20 cellular contexts compared by ENCODE assay signal in genomic region chr12:3085341-3086125, GRCh38. TPM values are rescaled to one million over a fixed set of nuclear protein-coding genes. Genes with fewer than 3 reads are reported as not detected.
DNase-seq lines count a peak whose midpoint lies in the region; ATAC-seq, FAIRE-seq and TF ChIP-seq lines count a peak whose summit lies in the region.
"Had no signal": no experiment of that assay in that cellular context is flagged by ENCODE, and none has a peak within 500 bp of the region (broad histone marks: within the 10 kb centered on the region; RNA-seq: fewer than 3 reads in every experiment).

No MANE protein-coding gene starts in this region.

- H4K8ac ChIP-seq in neuronal stem cell (ENCODE audit: low read depth, low read length): no peak overlapping the region

- FAIRE-seq in K562 (lab: Jason Lieb, UNC) (no peak), kidney (lab: Jason Lieb, UNC) (no peak)
- FAIRE-seq: GM18507, urothelium cell line had no signal

- intact Hi-C loops in A673 (cut with micrococcal nuclease; ENCODE audit: unreplicated experiment) (no loop called here), K562 (cut with micrococcal nuclease) (no loop called here), kidney (cut with DNase I) (no loop called here)

- no peak for TF ChIP-seq EP300 in K562 (IDR thresholded peaks at IDR 0.05; ENCODE audit: low read length)

- H3K4me2 ChIP-seq in K562 (ENCODE audit: insufficient read depth, low read length) (no peak overlapping the region), neuronal stem cell (ENCODE audit: insufficient read depth, low read length, poor library complexity, severe bottlenecking) (no peak overlapping the region)
- H3K4me2 ChIP-seq: KMS-11 had no signal

- H3K18ac ChIP-seq in neuronal stem cell (ENCODE audit: low read length): peak overlapping the region; percentile 39

- no peak overlapping the region for H2BK5ac ChIP-seq in neuronal stem cell (ENCODE audit: low read length)

- no peak overlapping the region for H3K14ac ChIP-seq in neuronal stem cell (ENCODE audit: low read length)

- H3K9ac ChIP-seq in K562 (ENCODE audit: insufficient read depth in 1 of 2, low read depth in 2 of 2, low read length in 2 of 2) (no peak overlapping the region), kidney (ENCODE audit: low read length in 2 of 2) (peak overlapping the region in 1 of 2 donors; percentile 73), neuronal stem cell (ENCODE audit: low read depth, low read length, poor library complexity) (no peak overlapping the region)
- H3K9ac ChIP-seq: KMS-11 had no signal

- TF ChIP-seq POLR2A in K562 (conservative IDR thresholded peaks at IDR 0.05): no peak

- DNase-seq in A673 (ENCODE audit: low spot score): no peak
- DNase-seq in K562 (ENCODE audit: extremely low read depth in 1 of 4, low spot score in 3 of 4): peak in 1 of 4 experiments; percentile 3
- DNase-seq in kidney: no peak
- DNase-seq in neuronal stem cell (ENCODE audit: low spot score): no peak
- DNase-seq in NCI-H345 treated with DMSO at 0.1 percent for 48 hours (lab: John Stamatoyannopoulos, UW; ENCODE audit: unreplicated experiment): no peak
- DNase-seq: activated CD4-positive, alpha-beta T cell treated with anti-CD3 and anti-CD28 coated beads, Interleukin-2, amount 50 U/mL, for 4 hours; activated T-cell treated with anti-CD3 and anti-CD28 coated beads, Interleukin-2, amount 50 U/mL, for 1 hour; CD4-positive, alpha-beta memory T cell; DMS79 treated with DMSO at 0.1 percent for 48 hours; effector CD4-positive, alpha-beta T cell; NCI-H1092 treated with DMSO at 0.1 percent for 48 hours; NCI-H2107; RPMI8226 had no signal

- no peaks in the 10 kb centered on the region for H3K9me1 ChIP-seq in K562 (ENCODE audit: control insufficient read depth, insufficient read depth, low read length)

- no TSS peak for BruUV-seq in A673 (replicated peaks; lab: Mats Ljungman, UMichigan)
- BruUV-seq in K562 (replicated peaks; lab: Mats Ljungman, UMichigan): no TSS peak

- no peak overlapping the region for H2BK120ac ChIP-seq in neuronal stem cell (ENCODE audit: low read depth, low read length)

- H3K79me2 ChIP-seq in K562 (ENCODE audit: control insufficient read depth, insufficient read depth, low read length): no peaks in the 10 kb centered on the region

- H4K91ac ChIP-seq in neuronal stem cell (ENCODE audit: low read depth, low read length, poor library complexity): no peak overlapping the region

- no peak overlapping the region for H2BK12ac ChIP-seq in neuronal stem cell (ENCODE audit: low read length)

- H2AK5ac ChIP-seq in neuronal stem cell (ENCODE audit: low read depth, low read length): peak overlapping the region; percentile 40

- H3K23ac ChIP-seq in neuronal stem cell (ENCODE audit: low read depth, low read length, poor library complexity): no peak overlapping the region

- CTCF ChIA-PET in A673 (lab: Charles Lee) (no interaction called here), K562 (lab: Yijun Ruan, JAX; ENCODE audit: low intra/inter-chr PET ratio) (no interaction called here)

- H3K27me3 ChIP-seq in A673 (replicated peaks; ENCODE audit: insufficient read depth, low read depth, low read length, poor library complexity): no peaks in the 10 kb centered on the region
- peaks cover 5 to 30% of the 10 kb centered on the region in 2 experiments; a peak in 3 of 5 replicates for H3K27me3 ChIP-seq in K562 (ENCODE audit: control insufficient read depth in 2 of 2, insufficient read depth in 2 of 2, low read length in 2 of 2)
- H3K27me3 ChIP-seq in neuronal stem cell (ENCODE audit: control insufficient read depth in 3 of 3, insufficient read depth in 3 of 3, low read depth in 1 of 3, low read length in 3 of 3): no peaks in the 10 kb centered on the region

- no peak overlapping the region for H3K4me3 ChIP-seq in A673 (ENCODE audit: low read depth, low read length, poor library complexity, severe bottlenecking)
- H3K4me3 ChIP-seq in K562: no peak overlapping the region
- H3K4me3 ChIP-seq in kidney (ENCODE audit: low read length in 2 of 2): peak overlapping the region; percentile 8 to 30
- no peak overlapping the region for H3K4me3 ChIP-seq in neuronal stem cell (ENCODE audit: low read length in 2 of 2)

- peak overlapping the region; percentile 40 for H3K27ac ChIP-seq in A673 (ENCODE audit: low read depth, low read length, poor library complexity, severe bottlenecking)
- no peak overlapping the region for H3K27ac ChIP-seq in K562 (ENCODE audit: extremely low read depth, low read depth, low read length)
- peak overlapping the region; percentile 80 to 85 for H3K27ac ChIP-seq in kidney (ENCODE audit: low read depth in 2 of 2, low read length in 2 of 2)
- no peak overlapping the region for H3K27ac ChIP-seq in neuronal stem cell (replicated peaks; ENCODE audit: low read length)
- H3K27ac ChIP-seq: KMS-11 had no signal

- no peak for ATAC-seq in K562
- ATAC-seq in GM21390 (IDR thresholded peaks at IDR 0.05; ENCODE audit: unreplicated experiment): no peak
- no peak for ATAC-seq in HG03159 (IDR thresholded peaks at IDR 0.05; ENCODE audit: unreplicated experiment)
- ATAC-seq in HG03342 (IDR thresholded peaks at IDR 0.05; ENCODE audit: unreplicated experiment): no peak
- ATAC-seq: stimulated activated memory B cell treated with anti-CD40 and anti-IgM and Interleukin-4, amounts not matched to agents 10 μg/mL and 1 μg/mL and 100 μg/mL, for 72 hours had no signal

- H3K4me1 ChIP-seq in A673 (ENCODE audit: insufficient read depth, low read length, poor library complexity, severe bottlenecking) (peaks cover 15% of the 10 kb centered on the region), K562 (replicated peaks in 1 of 2; ENCODE audit: control insufficient read depth in 2 of 2, insufficient read depth in 2 of 2, low read length in 2 of 2) (peaks cover 0 to 2% of the 10 kb centered on the region in 2 experiments; a peak in 2 of 5 replicates), kidney (ENCODE audit: control insufficient read depth in 1 of 2, insufficient read depth in 1 of 2, low read depth in 1 of 2, low read length in 2 of 2) (peaks cover 60 to 67% of the 10 kb centered on the region in 2 donors), neuronal stem cell (ENCODE audit: control insufficient read depth in 2 of 2, insufficient read depth in 1 of 2, low read depth in 1 of 2, low read length in 2 of 2) (peaks cover under 1 to 19% of the 10 kb centered on the region in 2 donors)

- POLR2A ChIA-PET in A673 (lab: Charles Lee; ENCODE audit: low non-redundant PET): no interaction called here
- POLR2A ChIA-PET in K562 (lab: Yijun Ruan, JAX): interaction anchor here (0.8 kb wide), 1 partner anchor 12 kb away, joined by 3 read pairs; no protein-coding TSS in a partner anchor

- no peaks in the 10 kb centered on the region for H3K9me3 ChIP-seq in A673 (ENCODE audit: low read depth, low read length, poor library complexity, severe bottlenecking)
- H3K9me3 ChIP-seq in K562 (replicated peaks; ENCODE audit: control insufficient read depth, insufficient read depth, low read depth, low read length): no peaks in the 10 kb centered on the region
- no peaks in the 10 kb centered on the region for H3K9me3 ChIP-seq in kidney (ENCODE audit: control insufficient read depth in 1 of 2, low read length in 2 of 2)
- no peaks in the 10 kb centered on the region for H3K9me3 ChIP-seq in neuronal stem cell (replicated peaks in 1 of 2; ENCODE audit: control insufficient read depth in 2 of 2, insufficient read depth in 1 of 2, low read depth in 1 of 2, low read length in 2 of 2)

- no peak for TF ChIP-seq RAD21 in K562 (CRISPR knock-in tag; conservative IDR thresholded peaks at IDR 0.05 in 1 of 2, IDR thresholded peaks at IDR 0.05 in 1 of 2)

- TF ChIP-seq CTCF in A673 (conservative IDR thresholded peaks at IDR 0.05; ENCODE audit: low read depth, low read length): no peak
- TF ChIP-seq CTCF in K562 (IDR thresholded peaks at IDR 0.05 in 2 of 3, conservative IDR thresholded peaks at IDR 0.05 in 1 of 3; ENCODE audit: insufficient read depth in 2 of 3, low read depth in 1 of 3, low read length in 3 of 3): no peak
- TF ChIP-seq CTCF in kidney (IDR thresholded peaks at IDR 0.05; ENCODE audit: borderline replicate concordance, extremely low read depth, insufficient read depth): no peak

- H3K79me1 ChIP-seq in neuronal stem cell (ENCODE audit: low read depth, low read length): no peaks in the 10 kb centered on the region

- in situ Hi-C loops in K562 (cut with MboI): no loop called here

- H3K36me3 ChIP-seq in A673 (ENCODE audit: insufficient read depth, low read length, poor library complexity, severe bottlenecking) (no peaks in the 10 kb centered on the region), K562 (ENCODE audit: control insufficient read depth, insufficient read depth, low read length) (no peaks in the 10 kb centered on the region), kidney (ENCODE audit: control insufficient read depth in 1 of 2, insufficient read depth in 2 of 2, low read length in 2 of 2) (peaks cover 0 to 4% of the 10 kb centered on the region in 2 donors), neuronal stem cell (replicated peaks in 1 of 2; ENCODE audit: control insufficient read depth in 2 of 2, insufficient read depth in 2 of 2, low read length in 2 of 2) (peaks cover 2 to 4% of the 10 kb centered on the region in 2 donors)

- WGBS in K562 (ENCODE audit: insufficient coverage, low coverage, missing lambda C conversion rate): 5% methylated on average over 14 of the region's 18 CpGs
- no CpG with 5 or more reads among the region's 18 CpGs for WGBS in neuronal stem cell (ENCODE audit: extremely low coverage in 2 of 2, insufficient read length in 2 of 2, insufficient replicate concordance in 1 of 2), 2 donors

- no peak overlapping the region for H2BK15ac ChIP-seq in neuronal stem cell (ENCODE audit: low read length)

- H4K20me1 ChIP-seq in K562 (replicated peaks; ENCODE audit: control insufficient read depth, insufficient read depth, low read length): no peaks in the 10 kb centered on the region

- H2AFZ ChIP-seq in K562 (ENCODE audit: low read depth, low read length) (no peak overlapping the region), neuronal stem cell (ENCODE audit: low read length) (no peak overlapping the region)

- H3K4ac ChIP-seq in neuronal stem cell (ENCODE audit: low read length): no peak overlapping the region

RNA-seq across cellular contexts. Expression of gene TSPAN9, which starts 8.4 kb away (rescaled TPM):
- 35.5 and 41.9 TPM in 2 replicates for total RNA-seq in A673 (2021)
- 6.5 and 12.5 TPM in 2 replicates for total RNA-seq in K562 (2011; cell fraction: chromatin; rRNA removed; ENCODE audit: low replicate concordance)
- 3.6 and 4.2 TPM in 2 replicates for total RNA-seq in K562 (2011; cell fraction: nucleolus; rRNA removed)
- 8.4 and 8.6 TPM in 2 replicates for total RNA-seq in K562 (2011; cell fraction: nucleoplasm; rRNA removed)
- total RNA-seq in K562 (2014; rRNA removed): 0.23 and 0.65 TPM in 2 replicates
- 0.19 and 0.55 TPM in 2 replicates for total RNA-seq in K562 (2014; rRNA removed; fragmentation: Illumina TruSeq; extraction: Trizol)
- total RNA-seq in K562 (2015; rRNA removed; fragmentation: Illumina TruSeq; extraction: Trizol): 0.26 and 0.33 TPM in 2 replicates
- 0.60 and 0.94 TPM in 2 replicates for total RNA-seq in K562 (2021)
- polyA plus RNA-seq in K562 (2011; rRNA removed): 1.4 and 2.1 TPM in 2 replicates
- polyA plus RNA-seq in K562 (2011; cell fraction: cytosol; rRNA removed): 1.2 and 1.7 TPM in 2 replicates
- polyA plus RNA-seq in K562 (2011; cell fraction: nucleus; rRNA removed): 2.7 and 3.5 TPM in 2 replicates
- polyA plus RNA-seq in K562 (2012): 0.90 and 2.6 TPM in 2 replicates
- 0.47 and 0.76 TPM in 2 replicates for polyA plus RNA-seq in K562 (2014; fragmentation: Illumina TruSeq; extraction: Trizol)
- polyA plus RNA-seq in K562 (2014; fragmentation: Nextera tagmentation; extraction: Ambion mirVana): not detected
- 0.58 and 0.60 TPM in 2 replicates for polyA plus RNA-seq in K562 (2014; rRNA removed)
- 0.70 and 1.9 TPM in 2 replicates for polyA minus RNA-seq in K562 (2011; rRNA and poly(A)+ RNA removed)
- 0.57 and 1.7 TPM in 2 replicates for polyA minus RNA-seq in K562 (2011; cell fraction: cytosol; rRNA and poly(A)+ RNA removed)
- 1.1 and 1.4 TPM in 2 replicates for polyA minus RNA-seq in K562 (2011; cell fraction: nucleus; rRNA and poly(A)+ RNA removed)
- total RNA-seq in kidney: 81.6 TPM
- polyA plus RNA-seq in kidney (ENCODE audit: insufficient read depth, low read depth, low replicate concordance): 62.4 TPM
- polyA plus RNA-seq in neuronal stem cell (2013, experiment 1 of 2): 12.5 TPM
- polyA plus RNA-seq in neuronal stem cell (2013, experiment 2 of 2): 12.5 TPM
- polyA plus RNA-seq: CD4-positive, alpha-beta memory T cell had no signal

Comparison
In these comparisons a context has a peak if more than half of its experiments do, and no peak if none do; other contexts are left out.
1. H3K27ac ChIP-seq: peak in A673 (single experiment) and kidney (2 of 2); none in K562 (single experiment) and neuronal stem cell (single experiment).
2. H3K4me3 ChIP-seq: peak in kidney (2 of 2); none in A673 (single experiment), K562 (single experiment) and neuronal stem cell (0 of 2).